10 cellular contexts compared by ENCODE assay signal in genomic region chr18:95580-95979, GRCh38. TPM values are rescaled to one million over a fixed set of nuclear protein-coding genes. Genes with fewer than 3 reads are reported as not detected.
"Had no signal": no experiment of that assay in that cellular context is flagged by ENCODE, and none has a peak within 500 bp of the region (broad histone marks: within the 10 kb centered on the region; RNA-seq: fewer than 3 reads in every experiment).

No MANE protein-coding gene starts in this region.

RNA-seq across cellular contexts. Expression of gene TUBB8B, which starts 46.2 kb away (rescaled TPM):
- total RNA-seq: activated CD4-positive, alpha-beta memory T cell treated with anti-CD3 and anti-CD28 coated beads, Interleukin-2, amount 10 ng/mL, durations not matched to agents 7 days and 5 days; activated CD8-positive, alpha-beta memory T cell treated with anti-CD3 and anti-CD28 coated beads, Interleukin-2, amount 10 ng/mL, durations not matched to agents 7 days and 5 days; activated naive CD8-positive, alpha-beta T cell treated with anti-CD3 and anti-CD28 coated beads, Interleukin-2, amount 10 ng/mL, durations not matched to agents 7 days and 5 days; activated T-cell treated with anti-CD3 and anti-CD28 coated beads, Interleukin-2, amount 50 U/mL, for 72 hours; ascending aorta; cardiac muscle cell; LHCN-M2; PC-3; Right ventricle myocardium inferior; T-cell had no signal
- polyA plus RNA-seq: cardiac muscle cell had no signal
